26 cellular contexts compared by ENCODE assay signal in the genomic region with DNA sequence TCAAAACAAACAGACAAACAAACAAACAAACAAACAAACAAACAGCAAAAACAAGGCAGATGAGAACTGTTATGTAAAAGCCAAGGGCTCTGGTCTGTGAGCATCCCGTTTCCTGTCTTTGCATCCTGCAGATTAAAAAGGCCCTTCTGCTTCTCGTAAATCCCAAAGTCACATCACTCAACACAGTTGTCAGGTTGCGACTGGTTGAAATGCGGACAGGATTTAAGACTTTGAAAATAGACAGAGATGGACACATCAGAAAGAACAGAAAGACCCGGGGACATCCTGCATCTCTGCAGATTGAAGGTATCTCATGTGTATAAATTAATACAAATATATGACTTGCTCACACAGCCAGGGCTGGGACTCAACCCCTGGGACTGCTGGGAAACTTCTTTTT. TPM values are rescaled to one million over a fixed set of nuclear protein-coding genes. Genes with fewer than 3 reads are reported as not detected.
"Had no signal": no experiment of that assay in that cellular context is flagged by ENCODE, and none has a peak within 500 bp of the region (broad histone marks: within the 10 kb centered on the region; RNA-seq: fewer than 3 reads in every experiment).

No MANE protein-coding gene starts in this region.

- H3K9me3 ChIP-seq: colonic mucosa, esophagus squamous epithelium, gastroesophageal sphincter, heart left ventricle, left lung, lower lobe of right lung, mucosa of descending colon had no signal

- H3K36me3 ChIP-seq: colonic mucosa, esophagus squamous epithelium, gastroesophageal sphincter, heart left ventricle, left lung, lower lobe of right lung had no signal

- H3K4me2 ChIP-seq: hepatocyte had no signal

- H3K27ac ChIP-seq: colonic mucosa, epithelial cell of prostate, esophagus squamous epithelium, gastroesophageal sphincter, heart left ventricle, hepatocyte, left lung, lower lobe of right lung had no signal

- FAIRE-seq: endometrium, kidney had no signal

- H2AFZ ChIP-seq: hepatocyte had no signal

- H3K4me1 ChIP-seq: colonic mucosa had no signal

- H3K27me3 ChIP-seq: colonic mucosa, esophagus squamous epithelium, gastroesophageal sphincter, heart left ventricle, hepatocyte, left lung had no signal

- H3K4me3 ChIP-seq: colonic mucosa, esophagus squamous epithelium, gastroesophageal sphincter, heart left ventricle, hepatocyte, left lung, lower lobe of right lung, mucosa of descending colon had no signal

- DNase-seq: colonic mucosa; cortex of kidney; effector CD8-positive, alpha-beta T cell; endodermal cell; erythroblast; esophagus squamous epithelium; foreskin fibroblast; foreskin melanocyte; heart left ventricle; hypothalamus; immature natural killer cell; islet precursor cell; kidney; kidney glomerular epithelial cell; left lung; left ventricle myocardium superior; lower lobe of right lung; mesenchymal stem cell; mucosa of descending colon; naive B cell had no signal

- H3K79me2 ChIP-seq: hepatocyte had no signal

- ATAC-seq: effector memory CD8-positive, alpha-beta T cell; esophagus mucosa; gastroesophageal sphincter; heart left ventricle; left lung; left ventricle myocardium superior; lower lobe of right lung; mucosa of descending colon had no signal

RNA-seq across cellular contexts. Expression of a gene that starts 18.2 kb away (rescaled TPM):
- polyA plus RNA-seq: immature natural killer cell had no signal
